In the genomic region with DNA sequence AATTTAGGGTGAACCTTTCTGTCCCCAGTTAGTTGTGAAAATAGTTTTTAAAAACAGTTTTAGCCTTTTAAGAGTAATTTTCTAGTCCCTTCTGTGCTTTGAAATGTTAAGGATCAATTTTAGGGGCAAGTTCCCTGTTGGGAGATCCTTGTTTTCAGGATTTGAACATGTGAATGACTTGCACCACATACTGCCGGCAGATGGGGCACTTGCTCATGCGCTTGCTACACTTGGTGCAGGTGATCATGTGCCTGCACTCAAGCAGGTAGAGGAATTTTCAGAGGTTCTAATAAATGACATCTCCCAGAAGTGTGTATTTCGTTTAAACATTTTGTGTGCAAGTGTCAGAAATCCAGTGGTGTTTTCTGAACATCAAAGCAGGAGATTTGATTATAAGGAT, we compare ENCODE assay signal across 9 cellular contexts.
DNase-seq lines count a peak whose midpoint lies in the region; ATAC-seq and TF ChIP-seq lines count a peak whose summit lies in the region.
"Had no signal": no experiment of that assay in that cellular context is flagged by ENCODE, and none has a peak within 500 bp of the region (broad histone marks: within the 10 kb centered on the region; RNA-seq: fewer than 3 reads in every experiment).

No MANE protein-coding gene starts in this region.

- in situ Hi-C loops in transverse colon (cut with MboI; ENCODE audit: low pct_ligation_motif_present in 1 of 4, low pct_unique_long_range_greater_than_20kb in 1 of 4, low sequenced_read_pairs in 3 of 4): no loop called here

- no peaks in the 10 kb centered on the region for H3K27me3 ChIP-seq in left ventricle myocardium inferior (ENCODE audit: low read depth)
- H3K27me3 ChIP-seq in transverse colon: no peaks in the 10 kb centered on the region

- TF ChIP-seq CTCF in left ventricle myocardium inferior (IDR thresholded peaks at IDR 0.05; ENCODE audit: borderline replicate concordance) (peak; percentile 50), foreskin fibroblast (IDR thresholded peaks at IDR 0.05; ENCODE audit: low read depth, low read length) (peak; percentile 48), transverse colon (IDR thresholded peaks at IDR 0.05) (peak in 3 of 5 experiments; percentile 15 to 22 (median 15))

- WGBS in transverse colon (ENCODE audit: low coverage in 1 of 2), 2 donors: 29% methylated on average over 3 of the region's 3 CpGs; no CpG with 5 or more reads in 1 of the 2 donors

- ATAC-seq in left cardiac atrium (no peak), GM21619 (IDR thresholded peaks at IDR 0.05; ENCODE audit: unreplicated experiment) (no peak), HG03571 (IDR thresholded peaks at IDR 0.05; ENCODE audit: unreplicated experiment) (no peak)

- H3K4me1 ChIP-seq in left ventricle myocardium inferior (no peaks in the 10 kb centered on the region), transverse colon (no peaks in the 10 kb centered on the region)

- no peak overlapping the region for H3K4me3 ChIP-seq in left ventricle myocardium inferior
- no peak overlapping the region for H3K4me3 ChIP-seq in foreskin fibroblast (ENCODE audit: low read depth in 1 of 2, low read length in 2 of 2)
- H3K4me3 ChIP-seq in transverse colon: no peak overlapping the region

- no peaks in the 10 kb centered on the region for H3K9me3 ChIP-seq in left ventricle myocardium inferior (replicated peaks)
- H3K9me3 ChIP-seq in transverse colon: no peaks in the 10 kb centered on the region

- H3K27ac ChIP-seq in left ventricle myocardium inferior (replicated peaks) (no peak overlapping the region), transverse colon (no peak overlapping the region)

- H3K36me3 ChIP-seq in left ventricle myocardium inferior: no peaks in the 10 kb centered on the region
- H3K36me3 ChIP-seq in transverse colon: no peaks in the 10 kb centered on the region

- DNase-seq in left ventricle myocardium inferior: no peak
- no peak for DNase-seq in left cardiac atrium
- peak; percentile 22 for DNase-seq in NCI-H460 (ENCODE audit: extremely low read depth, low read depth)
- peak in 1 of 2 donors; percentile 5 for DNase-seq in foreskin fibroblast
- peak; percentile 26 for DNase-seq in transverse colon
- DNase-seq in putamen (ENCODE audit: low spot score): no peak
- DNase-seq: NCI-H2029 had no signal

- intact Hi-C loops in left ventricle myocardium inferior (cut with micrococcal nuclease): no loop called here
- intact Hi-C loops in left cardiac atrium (cut with DNase I): no loop called here
- intact Hi-C loops in transverse colon (cut with DNase I; ENCODE audit: low total_unique reads): no loop called here

- TF ChIP-seq POLR2A in transverse colon (IDR thresholded peaks at IDR 0.05): no peak

- TF ChIP-seq EP300 in transverse colon (IDR thresholded peaks at IDR 0.05; ENCODE audit: low read depth): no peak

Comparison
In these comparisons a context has a peak if more than half of its experiments do, and no peak if none do; other contexts are left out.
1. DNase-seq: peak in NCI-H460 (single experiment) and transverse colon (single experiment); none in left ventricle myocardium inferior (single experiment), left cardiac atrium (single experiment) and putamen (single experiment).
2. Peak in every context shown above with its lines, with median percentiles within 50 percentile points of each other: CTCF ChIP-seq.